ENCODE assay signal across 1 cellular context in genomic region chr3:107285197-107285596, GRCh38.
A peak's percentile ranks its signal among the peaks of the same experiment; 100 is the strongest.
TF ChIP-seq lines count a peak whose summit lies in the region.

No MANE protein-coding gene starts in this region.

TF ChIP-seq in H1, 55 proteins besides CTCF, POLR2A, EP300 and RAD21:
- TF ChIP-seq CREB1 (IDR thresholded peaks at IDR 0.05): no peak
- no peak for TF ChIP-seq SP1 (IDR thresholded peaks at IDR 0.05; ENCODE audit: low read depth, low read length)
- TF ChIP-seq EZH2 (IDR thresholded peaks at IDR 0.05; ENCODE audit: low read depth, low read length, severe bottlenecking): no peak
- TF ChIP-seq TAF7 (optimal IDR thresholded peaks at IDR 0.05; ENCODE audit: borderline replicate concordance, low read depth, low read length): no peak
- no peak for TF ChIP-seq RXRA (IDR thresholded peaks at IDR 0.05; ENCODE audit: insufficient read depth, low read depth, low read length)
- no peak for TF ChIP-seq CHD1 (IDR thresholded peaks at IDR 0.05; ENCODE audit: low read depth, low read length)
- TF ChIP-seq NANOG (IDR thresholded peaks at IDR 0.05; ENCODE audit: insufficient read depth, low read depth, low read length, poor library complexity, severe bottlenecking): peak; percentile 73
- TF ChIP-seq KDM1A (IDR thresholded peaks at IDR 0.05; ENCODE audit: borderline replicate concordance, low read length): no peak
- TF ChIP-seq, protein P1, sequence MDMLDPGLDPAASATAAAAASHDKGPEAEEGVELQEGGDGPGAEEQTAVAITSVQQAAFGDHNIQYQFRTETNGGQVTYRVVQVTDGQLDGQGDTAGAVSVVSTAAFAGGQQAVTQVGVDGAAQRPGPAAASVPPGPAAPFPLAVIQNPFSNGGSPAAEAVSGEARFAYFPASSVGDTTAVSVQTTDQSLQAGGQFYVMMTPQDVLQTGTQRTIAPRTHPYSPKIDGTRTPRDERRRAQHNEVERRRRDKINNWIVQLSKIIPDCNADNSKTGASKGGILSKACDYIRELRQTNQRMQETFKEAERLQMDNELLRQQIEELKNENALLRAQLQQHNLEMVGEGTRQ (IDR thresholded peaks at IDR 0.05; ENCODE audit: low read length): no peak
- TF ChIP-seq TCF12 (IDR thresholded peaks at IDR 0.05; ENCODE audit: low read depth, low read length): 0 out of 2 replicates have a peak, but pooled peaks have one; percentile 63
- no peak for TF ChIP-seq CBX5 (IDR thresholded peaks at IDR 0.05; ENCODE audit: low read depth, low read length)
- TF ChIP-seq, protein P2, sequence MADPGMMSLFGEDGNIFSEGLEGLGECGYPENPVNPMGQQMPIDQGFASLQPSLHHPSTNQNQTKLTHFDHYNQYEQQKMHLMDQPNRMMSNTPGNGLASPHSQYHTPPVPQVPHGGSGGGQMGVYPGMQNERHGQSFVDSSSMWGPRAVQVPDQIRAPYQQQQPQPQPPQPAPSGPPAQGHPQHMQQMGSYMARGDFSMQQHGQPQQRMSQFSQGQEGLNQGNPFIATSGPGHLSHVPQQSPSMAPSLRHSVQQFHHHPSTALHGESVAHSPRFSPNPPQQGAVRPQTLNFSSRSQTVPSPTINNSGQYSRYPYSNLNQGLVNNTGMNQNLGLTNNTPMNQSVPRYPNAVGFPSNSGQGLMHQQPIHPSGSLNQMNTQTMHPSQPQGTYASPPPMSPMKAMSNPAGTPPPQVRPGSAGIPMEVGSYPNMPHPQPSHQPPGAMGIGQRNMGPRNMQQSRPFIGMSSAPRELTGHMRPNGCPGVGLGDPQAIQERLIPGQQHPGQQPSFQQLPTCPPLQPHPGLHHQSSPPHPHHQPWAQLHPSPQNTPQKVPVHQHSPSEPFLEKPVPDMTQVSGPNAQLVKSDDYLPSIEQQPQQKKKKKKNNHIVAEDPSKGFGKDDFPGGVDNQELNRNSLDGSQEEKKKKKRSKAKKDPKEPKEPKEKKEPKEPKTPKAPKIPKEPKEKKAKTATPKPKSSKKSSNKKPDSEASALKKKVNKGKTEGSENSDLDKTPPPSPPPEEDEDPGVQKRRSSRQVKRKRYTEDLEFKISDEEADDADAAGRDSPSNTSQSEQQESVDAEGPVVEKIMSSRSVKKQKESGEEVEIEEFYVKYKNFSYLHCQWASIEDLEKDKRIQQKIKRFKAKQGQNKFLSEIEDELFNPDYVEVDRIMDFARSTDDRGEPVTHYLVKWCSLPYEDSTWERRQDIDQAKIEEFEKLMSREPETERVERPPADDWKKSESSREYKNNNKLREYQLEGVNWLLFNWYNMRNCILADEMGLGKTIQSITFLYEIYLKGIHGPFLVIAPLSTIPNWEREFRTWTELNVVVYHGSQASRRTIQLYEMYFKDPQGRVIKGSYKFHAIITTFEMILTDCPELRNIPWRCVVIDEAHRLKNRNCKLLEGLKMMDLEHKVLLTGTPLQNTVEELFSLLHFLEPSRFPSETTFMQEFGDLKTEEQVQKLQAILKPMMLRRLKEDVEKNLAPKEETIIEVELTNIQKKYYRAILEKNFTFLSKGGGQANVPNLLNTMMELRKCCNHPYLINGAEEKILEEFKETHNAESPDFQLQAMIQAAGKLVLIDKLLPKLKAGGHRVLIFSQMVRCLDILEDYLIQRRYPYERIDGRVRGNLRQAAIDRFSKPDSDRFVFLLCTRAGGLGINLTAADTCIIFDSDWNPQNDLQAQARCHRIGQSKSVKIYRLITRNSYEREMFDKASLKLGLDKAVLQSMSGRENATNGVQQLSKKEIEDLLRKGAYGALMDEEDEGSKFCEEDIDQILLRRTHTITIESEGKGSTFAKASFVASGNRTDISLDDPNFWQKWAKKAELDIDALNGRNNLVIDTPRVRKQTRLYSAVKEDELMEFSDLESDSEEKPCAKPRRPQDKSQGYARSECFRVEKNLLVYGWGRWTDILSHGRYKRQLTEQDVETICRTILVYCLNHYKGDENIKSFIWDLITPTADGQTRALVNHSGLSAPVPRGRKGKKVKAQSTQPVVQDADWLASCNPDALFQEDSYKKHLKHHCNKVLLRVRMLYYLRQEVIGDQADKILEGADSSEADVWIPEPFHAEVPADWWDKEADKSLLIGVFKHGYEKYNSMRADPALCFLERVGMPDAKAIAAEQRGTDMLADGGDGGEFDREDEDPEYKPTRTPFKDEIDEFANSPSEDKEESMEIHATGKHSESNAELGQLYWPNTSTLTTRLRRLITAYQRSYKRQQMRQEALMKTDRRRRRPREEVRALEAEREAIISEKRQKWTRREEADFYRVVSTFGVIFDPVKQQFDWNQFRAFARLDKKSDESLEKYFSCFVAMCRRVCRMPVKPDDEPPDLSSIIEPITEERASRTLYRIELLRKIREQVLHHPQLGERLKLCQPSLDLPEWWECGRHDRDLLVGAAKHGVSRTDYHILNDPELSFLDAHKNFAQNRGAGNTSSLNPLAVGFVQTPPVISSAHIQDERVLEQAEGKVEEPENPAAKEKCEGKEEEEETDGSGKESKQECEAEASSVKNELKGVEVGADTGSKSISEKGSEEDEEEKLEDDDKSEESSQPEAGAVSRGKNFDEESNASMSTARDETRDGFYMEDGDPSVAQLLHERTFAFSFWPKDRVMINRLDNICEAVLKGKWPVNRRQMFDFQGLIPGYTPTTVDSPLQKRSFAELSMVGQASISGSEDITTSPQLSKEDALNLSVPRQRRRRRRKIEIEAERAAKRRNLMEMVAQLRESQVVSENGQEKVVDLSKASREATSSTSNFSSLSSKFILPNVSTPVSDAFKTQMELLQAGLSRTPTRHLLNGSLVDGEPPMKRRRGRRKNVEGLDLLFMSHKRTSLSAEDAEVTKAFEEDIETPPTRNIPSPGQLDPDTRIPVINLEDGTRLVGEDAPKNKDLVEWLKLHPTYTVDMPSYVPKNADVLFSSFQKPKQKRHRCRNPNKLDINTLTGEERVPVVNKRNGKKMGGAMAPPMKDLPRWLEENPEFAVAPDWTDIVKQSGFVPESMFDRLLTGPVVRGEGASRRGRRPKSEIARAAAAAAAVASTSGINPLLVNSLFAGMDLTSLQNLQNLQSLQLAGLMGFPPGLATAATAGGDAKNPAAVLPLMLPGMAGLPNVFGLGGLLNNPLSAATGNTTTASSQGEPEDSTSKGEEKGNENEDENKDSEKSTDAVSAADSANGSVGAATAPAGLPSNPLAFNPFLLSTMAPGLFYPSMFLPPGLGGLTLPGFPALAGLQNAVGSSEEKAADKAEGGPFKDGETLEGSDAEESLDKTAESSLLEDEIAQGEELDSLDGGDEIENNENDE (IDR thresholded peaks at IDR 0.05; ENCODE audit: insufficient replicate concordance, low read length): no peak
- TF ChIP-seq HDAC6 (IDR thresholded peaks at IDR 0.05; ENCODE audit: low read depth, low read length): no peak
- TF ChIP-seq POU5F1 (IDR thresholded peaks at IDR 0.05; ENCODE audit: low read depth, low read length): peak; percentile 80; the same call in 1 of the 2 replicates
- TF ChIP-seq JUND (IDR thresholded peaks at IDR 0.05; ENCODE audit: low read length): no peak
- no peak for TF ChIP-seq BACH1 (IDR thresholded peaks at IDR 0.05; ENCODE audit: low read length)
- TF ChIP-seq SIX5 (IDR thresholded peaks at IDR 0.05; ENCODE audit: low read depth, low read length): no peak
- TF ChIP-seq HDAC2 (IDR thresholded peaks at IDR 0.05; ENCODE audit: borderline replicate concordance in 1 of 2, low read depth in 2 of 2, low read length in 2 of 2): peak in 1 of 2 experiments; percentile 66; a peak in 1 of 4 replicates
- no peak for TF ChIP-seq MAFK (IDR thresholded peaks at IDR 0.05; ENCODE audit: low read depth, low read length)
- no peak for TF ChIP-seq GTF2F1 (IDR thresholded peaks at IDR 0.05; ENCODE audit: borderline replicate concordance, low read depth, low read length)
- TF ChIP-seq CHD2 (IDR thresholded peaks at IDR 0.05; ENCODE audit: low read length): no peak
- peak in 1 of 2 experiments; percentile 24 for TF ChIP-seq BCL11A (IDR thresholded peaks at IDR 0.05; ENCODE audit: low read depth in 2 of 2, low read length in 2 of 2)
- no peak for TF ChIP-seq CEBPB (IDR thresholded peaks at IDR 0.05; ENCODE audit: low read depth, low read length)
- 0 out of 4 replicates have a peak, but pooled peaks of 1 of the 2 experiments have one; percentile 33 for TF ChIP-seq SIN3A (conservative IDR thresholded peaks at IDR 0.05 in 1 of 2, IDR thresholded peaks at IDR 0.05 in 1 of 2; ENCODE audit: low read depth in 1 of 2, low read length in 2 of 2)
- no peak for TF ChIP-seq EGR1 (IDR thresholded peaks at IDR 0.05; ENCODE audit: borderline replicate concordance, low read depth, low read length)
- TF ChIP-seq PHF8 (conservative IDR thresholded peaks at IDR 0.05; ENCODE audit: low read depth, low read length): no peak
- TF ChIP-seq JUN (IDR thresholded peaks at IDR 0.05; ENCODE audit: low read depth, low read length): no peak
- TF ChIP-seq RBBP5 (IDR thresholded peaks at IDR 0.05; ENCODE audit: borderline replicate concordance, low read depth, low read length): no peak
- TF ChIP-seq E2F6 (IDR thresholded peaks at IDR 0.05): no peak
- no peak for TF ChIP-seq SUZ12 (IDR thresholded peaks at IDR 0.05; ENCODE audit: low read length)
